Comparison of ENCODE assay signal across 21 cellular contexts in the genomic region with DNA sequence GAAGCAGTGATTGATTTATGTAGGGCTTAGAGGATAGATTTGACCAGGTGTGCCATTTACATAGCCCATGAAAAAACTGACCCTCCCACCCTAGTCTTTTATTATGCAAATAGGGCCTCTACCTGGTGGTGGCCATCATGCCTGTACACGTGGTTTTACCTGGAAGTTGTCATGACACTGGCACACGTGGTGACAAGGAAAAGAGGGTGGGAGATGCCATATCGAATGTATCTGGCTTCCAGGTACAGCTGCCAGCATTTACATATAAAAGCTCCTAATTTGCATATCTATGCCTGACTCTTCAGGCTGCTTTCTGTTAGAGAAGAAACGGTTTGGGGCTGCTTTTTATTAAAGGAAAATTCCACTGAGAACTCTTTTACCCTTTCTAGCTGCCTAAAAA.
"Had no signal": no experiment of that assay in that cellular context is flagged by ENCODE, and none has a peak within 500 bp of the region (broad histone marks: within the 10 kb centered on the region; RNA-seq: fewer than 3 reads in every experiment).

No MANE protein-coding gene starts in this region.

- H3K4me1 ChIP-seq: esophagus squamous epithelium, gastroesophageal sphincter, pancreas, psoas muscle, right atrium auricular region, vagina had no signal

- DNase-seq: activated CD4-positive, alpha-beta T cell treated with anti-CD3 and anti-CD28 coated beads, Interleukin-2, amount 10 ng/mL, durations not matched to agents 7 days and 5 days; activated CD4-positive, CD25-positive, alpha-beta regulatory T cell treated with anti-CD3 and anti-CD28 coated beads, Interleukin-2, amount 50 U/mL, for 72 hours; activated CD8-positive, alpha-beta T cell treated with anti-CD3 and anti-CD28 coated beads for 36 hours; activated gamma-delta T cell; activated naive CD4-positive, alpha-beta T cell treated with anti-CD3 and anti-CD28 coated beads, Interleukin-2, amount 50 U/mL, for 16 hours; activated naive CD8-positive, alpha-beta T cell treated with anti-CD3 and anti-CD28 coated beads, Interleukin-2, amount 50 U/mL, for 24 hours; dorsolateral prefrontal cortex; effector memory CD8-positive, alpha-beta T cell; esophagus squamous epithelium; head of caudate nucleus; islet precursor cell; left cardiac atrium; pancreas; psoas muscle; stimulated activated CD4-positive, alpha-beta T cell treated with anti-CD3 and anti-CD28 coated beads, Interleukin-4, amount 100 ng/mL, for 24 hours; stimulated activated naive CD4-positive, alpha-beta T cell treated with Interleukin-2 at 50 U/mL for 16 hours had no signal

- H3K4me3 ChIP-seq: dorsolateral prefrontal cortex, esophagus squamous epithelium, gastroesophageal sphincter, pancreas, psoas muscle, right atrium auricular region, thoracic aorta, vagina had no signal

- H3K27me3 ChIP-seq: pancreas, right atrium auricular region, vagina had no signal

- H3K36me3 ChIP-seq: esophagus squamous epithelium, gastroesophageal sphincter, pancreas, right atrium auricular region, thoracic aorta, vagina had no signal

- H3K27ac ChIP-seq: dorsolateral prefrontal cortex, esophagus squamous epithelium, gastroesophageal sphincter, pancreas, psoas muscle, right atrium auricular region, thoracic aorta, vagina, VCaP had no signal

- ATAC-seq: activated CD8-positive, alpha-beta T cell treated with anti-CD3 and anti-CD28 coated beads for 36 hours; activated naive CD8-positive, alpha-beta T cell treated with anti-CD3 and anti-CD28 coated beads, Interleukin-2, amount 50 U/mL, for 24 hours; effector memory CD8-positive, alpha-beta T cell; gastroesophageal sphincter; left cardiac atrium; pancreas; psoas muscle had no signal

- H3K9me3 ChIP-seq: esophagus squamous epithelium, gastroesophageal sphincter, pancreas, psoas muscle, right atrium auricular region, thoracic aorta, vagina had no signal
